ENCODE assay signal across 8 cellular contexts in the genomic region with DNA sequence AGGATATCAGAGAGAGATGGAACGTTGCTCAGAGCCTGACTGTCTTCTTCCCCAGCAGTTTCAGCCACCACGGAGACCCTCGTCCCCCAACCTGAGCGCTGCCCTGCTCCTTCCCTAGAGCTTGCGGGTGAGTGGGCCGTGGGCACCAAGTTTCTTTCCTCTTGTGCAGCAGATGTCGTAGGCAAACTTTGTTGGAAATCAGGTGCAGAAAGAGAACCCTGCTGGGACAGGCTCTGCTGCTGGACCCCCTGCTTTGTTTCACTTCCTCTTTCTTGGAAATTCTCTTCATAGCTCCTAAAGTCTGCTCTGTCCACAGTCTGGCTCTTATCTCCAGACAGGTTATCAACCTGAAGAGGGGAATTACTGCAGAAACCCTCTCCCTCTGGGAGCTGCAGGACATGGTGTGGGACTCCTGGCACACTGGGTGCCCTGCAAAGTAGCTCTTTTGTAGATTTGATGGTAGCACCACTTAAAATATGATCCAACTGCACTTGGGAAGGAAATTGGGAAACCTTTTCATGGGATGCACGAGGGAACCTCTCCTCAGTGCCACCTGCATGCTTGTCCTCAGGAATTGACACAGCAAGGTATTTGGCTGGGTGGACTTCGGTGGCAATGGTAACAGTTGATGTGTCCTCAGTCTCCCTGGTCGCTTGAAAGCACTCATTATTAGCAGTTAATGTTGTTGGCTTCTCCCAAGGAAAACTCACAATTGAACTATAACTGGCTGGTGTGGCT.
DNase-seq lines count a peak whose midpoint lies in the region; ATAC-seq lines count a peak whose summit lies in the region.
"Had no signal": no experiment of that assay in that cellular context is flagged by ENCODE, and none has a peak within 500 bp of the region (broad histone marks: within the 10 kb centered on the region; RNA-seq: fewer than 3 reads in every experiment).

No MANE protein-coding gene starts in this region.

- peak overlapping the region; percentile 64 to 84 (median 73) for H3K27ac Mint-ChIP-seq in IgD-negative memory B cell
- peak overlapping the region in 1 of 9 donors; percentile 71 for H3K27ac Mint-ChIP-seq in naive thymus-derived CD4-positive, alpha-beta T cell

- no peak overlapping the region for H3K27ac ChIP-seq in naive thymus-derived CD4-positive, alpha-beta T cell (ENCODE audit: low read depth, low read length)

- peak; percentile 52 for ATAC-seq in GM18868 (IDR thresholded peaks at IDR 0.05; ENCODE audit: unreplicated experiment)
- ATAC-seq in GM21737 (IDR thresholded peaks at IDR 0.05; ENCODE audit: unreplicated experiment): peak; percentile 37
- ATAC-seq in naive thymus-derived CD4-positive, alpha-beta T cell: peak; percentile 39

- H3K9me3 Mint-ChIP-seq in IgD-negative memory B cell: no peaks in the 10 kb centered on the region
- no peaks in the 10 kb centered on the region for H3K9me3 Mint-ChIP-seq in naive thymus-derived CD4-positive, alpha-beta T cell

- no peaks in the 10 kb centered on the region for H3K36me3 Mint-ChIP-seq in IgD-negative memory B cell
- no peaks in the 10 kb centered on the region for H3K36me3 Mint-ChIP-seq in naive thymus-derived CD4-positive, alpha-beta T cell

- H3K4me3 ChIP-seq in naive thymus-derived CD4-positive, alpha-beta T cell (ENCODE audit: low read length): no peak overlapping the region

- POLR2A ChIA-PET in naive thymus-derived CD4-positive, alpha-beta T cell (lab: Charles Lee): interaction anchor here (1.1 kb wide), 1 partner anchor 134 kb away, joined by 3 read pairs; the partner anchor contains the start of gene MALT1

- peaks cover 2 to 7% of the 10 kb centered on the region in 2 donors for H3K4me1 ChIP-seq in naive thymus-derived CD4-positive, alpha-beta T cell (ENCODE audit: control insufficient read depth in 2 of 2, insufficient read depth in 2 of 2, low read length in 2 of 2)

- no peaks in the 10 kb centered on the region for H3K9me3 ChIP-seq in naive thymus-derived CD4-positive, alpha-beta T cell (ENCODE audit: control insufficient read depth in 2 of 3, low read length in 3 of 3)

- no peaks in the 10 kb centered on the region for H3K36me3 ChIP-seq in naive thymus-derived CD4-positive, alpha-beta T cell (ENCODE audit: control insufficient read depth in 2 of 3, insufficient read depth in 3 of 3, low read length in 3 of 3)

- intact Hi-C loops in naive thymus-derived CD4-positive, alpha-beta T cell (cut with micrococcal nuclease): no loop called here

- H3K4me3 Mint-ChIP-seq in IgD-negative memory B cell: peak overlapping the region; percentile 22 to 90 (median 60)
- no peak overlapping the region for H3K4me3 Mint-ChIP-seq in naive thymus-derived CD4-positive, alpha-beta T cell

- no peaks in the 10 kb centered on the region for H3K27me3 ChIP-seq in naive thymus-derived CD4-positive, alpha-beta T cell (ENCODE audit: control insufficient read depth in 2 of 2, insufficient read depth in 2 of 2, low read length in 2 of 2)

- DNase-seq in naive thymus-derived CD4-positive, alpha-beta T cell: no peak
- DNase-seq in amygdala (lab: John Stamatoyannopoulos, UW): no peak
- DNase-seq in GOT3 (lab: John Stamatoyannopoulos, UW): no peak
- no peak for DNase-seq in T-helper 1 cell
- DNase-seq: mesenchymal stem cell had no signal

- CTCF ChIA-PET in naive thymus-derived CD4-positive, alpha-beta T cell (lab: Charles Lee): interaction anchor here (0.6 to 2.0 kb wide), 3 partner anchors 13 to 232 kb away, joined by 3 to 4 read pairs (median 3); no protein-coding TSS in a partner anchor

- no peaks in the 10 kb centered on the region for H3K27me3 Mint-ChIP-seq in IgD-negative memory B cell
- peaks cover 0 to 47% (median 0%) of the 10 kb centered on the region in 5 donors for H3K27me3 Mint-ChIP-seq in naive thymus-derived CD4-positive, alpha-beta T cell

- H3K4me1 Mint-ChIP-seq in IgD-negative memory B cell: peaks cover 39 to 52% (median 47%) of the 10 kb centered on the region in 3 donors
- peaks cover 14 to 47% (median 22%) of the 10 kb centered on the region in 7 donors for H3K4me1 Mint-ChIP-seq in naive thymus-derived CD4-positive, alpha-beta T cell

Comparison
In these comparisons a context has a peak if more than half of its experiments do, and no peak if none do; other contexts are left out.
1. H3K4me3 Mint-ChIP-seq: peak in IgD-negative memory B cell (4 of 4); none in naive thymus-derived CD4-positive, alpha-beta T cell (0 of 10).
2. Peak in every context shown above with its lines, with median percentiles within 50 percentile points of each other: ATAC-seq.